ENCODE assay signal across 33 cellular contexts in the genomic region with DNA sequence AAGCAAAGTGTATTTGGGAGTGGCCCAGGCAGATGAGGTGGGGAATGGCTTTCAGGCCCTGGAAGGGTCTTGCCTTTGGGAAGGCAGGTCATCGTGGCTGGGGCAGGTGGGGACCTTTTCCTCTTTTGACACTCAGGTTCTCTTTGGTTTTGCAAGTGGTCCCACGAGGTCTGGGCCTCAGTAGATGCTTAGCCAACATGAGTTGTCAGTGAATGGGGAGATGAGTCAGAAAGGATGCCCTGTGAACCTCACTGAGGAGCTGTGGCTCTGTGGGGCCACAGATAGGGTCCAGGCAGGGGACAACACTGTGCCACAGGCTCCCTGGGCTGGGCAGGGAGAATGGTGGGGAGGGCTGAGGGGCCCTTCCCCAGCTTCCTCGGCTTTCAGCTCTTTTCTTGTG. TPM values are rescaled to one million over a fixed set of nuclear protein-coding genes. Genes with fewer than 3 reads are reported as not detected.
DNase-seq lines count a peak whose midpoint lies in the region; ATAC-seq and TF ChIP-seq lines count a peak whose summit lies in the region.
"Had no signal": no experiment of that assay in that cellular context is flagged by ENCODE, and none has a peak within 500 bp of the region (broad histone marks: within the 10 kb centered on the region; RNA-seq: fewer than 3 reads in every experiment).

No MANE protein-coding gene starts in this region.

- H3K9me3 ChIP-seq in esophagus (ENCODE audit: control insufficient read depth in 2 of 2, insufficient read depth in 1 of 2, low read depth in 1 of 2, low read length in 1 of 2), result no peaks in the 10 kb centered on the region
- no peaks in the 10 kb centered on the region for H3K9me3 ChIP-seq in CD4-positive, alpha-beta T cell (ENCODE audit: control insufficient read depth, low read length)
- no peaks in the 10 kb centered on the region for H3K9me3 ChIP-seq in naive thymus-derived CD4-positive, alpha-beta T cell (ENCODE audit: control insufficient read depth in 2 of 3, low read length in 3 of 3)
- H3K9me3 ChIP-seq: Caco-2, heart left ventricle had no signal

- no peak overlapping the region for H3K27ac Mint-ChIP-seq in activated naive CD8-positive, alpha-beta T cell treated with anti-CD3 and anti-CD28 coated beads, Interleukin-2, amount 50 U/mL, for 24 hours
- no peak overlapping the region for H3K27ac Mint-ChIP-seq in activated naive CD8-positive, alpha-beta T cell treated with anti-CD3 and anti-CD28 coated beads for 36 hours
- peak overlapping the region in 2 of 3 experiments; percentile 48 to 96 for H3K27ac Mint-ChIP-seq in nephron
- no peak overlapping the region for H3K27ac Mint-ChIP-seq in CD4-positive, alpha-beta T cell
- H3K27ac Mint-ChIP-seq in naive thymus-derived CD4-positive, alpha-beta T cell, result no peak overlapping the region
- H3K27ac Mint-ChIP-seq: activated CD4-positive, alpha-beta memory T cell treated with anti-CD3 and anti-CD28 coated beads for 36 hours; natural killer cell; T-helper 1 cell treated with Interleukin-12 subunit alpha and Interleukin-12 subunit beta and Interleukin-4 antibody, amounts not matched to agents 30 μg/mL and 1 μg/mL, for 36 hours had no signal

- POLR2A ChIA-PET in CD4-positive, alpha-beta T cell (lab: Charles Lee), result no interaction called here
- POLR2A ChIA-PET in naive thymus-derived CD4-positive, alpha-beta T cell (lab: Charles Lee), result no interaction called here

- H3K4me3 ChIP-seq in esophagus (ENCODE audit: low read depth in 1 of 2, low read length in 2 of 2) (no peak overlapping the region), urinary bladder (ENCODE audit: low read depth, low read length) (no peak overlapping the region)
- H3K4me3 ChIP-seq in naive thymus-derived CD4-positive, alpha-beta T cell (ENCODE audit: low read length), result no peak overlapping the region
- H3K4me3 ChIP-seq: heart left ventricle had no signal

- no peak for DNase-seq in activated naive CD8-positive, alpha-beta T cell treated with anti-CD3 and anti-CD28 coated beads, Interleukin-2, amount 50 U/mL, for 24 hours
- DNase-seq in activated naive CD8-positive, alpha-beta T cell treated with anti-CD3 and anti-CD28 coated beads for 36 hours, result no peak
- DNase-seq in CD4-positive, alpha-beta T cell, result no peak
- no peak for DNase-seq in naive thymus-derived CD4-positive, alpha-beta T cell
- DNase-seq: activated CD4-positive, alpha-beta memory T cell treated with anti-CD3 and anti-CD28 coated beads for 36 hours; activated CD4-positive, alpha-beta T cell treated with anti-CD3 and anti-CD28 coated beads for 1 hour; activated CD8-positive, alpha-beta memory T cell treated with anti-CD3 and anti-CD28 coated beads, Interleukin-2, amount 50 U/mL, for 4 hours; activated naive CD4-positive, alpha-beta T cell; C1 segment of cervical spinal cord; Caco-2; heart left ventricle; islet precursor cell; midbrain; MM.1S; natural killer cell; NCI-H1417; NCI-H2081; NCI-H526 treated with DMSO at 0.1 percent for 48 hours; Right ventricle myocardium superior; stimulated activated CD4-positive, alpha-beta T cell treated with anti-CD3 and anti-CD28 coated beads, Interleukin-15, amount 100 ng/mL, for 24 hours; stimulated activated CD4-positive, alpha-beta T cell treated with anti-CD3 and anti-CD28 coated beads, Interleukin-4, amount 100 ng/mL, for 4 hours; substantia nigra had no signal

- H3K36me3 ChIP-seq in esophagus (ENCODE audit: control insufficient read depth in 2 of 2, insufficient read depth in 2 of 2, low read length in 1 of 2), result peaks cover 0 to 5% of the 10 kb centered on the region in 2 donors
- H3K36me3 ChIP-seq in urinary bladder (ENCODE audit: insufficient read depth), result no peaks in the 10 kb centered on the region
- no peaks in the 10 kb centered on the region for H3K36me3 ChIP-seq in naive thymus-derived CD4-positive, alpha-beta T cell (ENCODE audit: control insufficient read depth in 2 of 3, insufficient read depth in 3 of 3, low read length in 3 of 3)
- H3K36me3 ChIP-seq: heart left ventricle had no signal

- no peaks in the 10 kb centered on the region for H3K36me3 Mint-ChIP-seq in activated naive CD8-positive, alpha-beta T cell treated with anti-CD3 and anti-CD28 coated beads, Interleukin-2, amount 50 U/mL, for 24 hours (ENCODE audit: low read depth)
- H3K36me3 Mint-ChIP-seq in activated naive CD8-positive, alpha-beta T cell treated with anti-CD3 and anti-CD28 coated beads for 36 hours, result no peaks in the 10 kb centered on the region
- no peaks in the 10 kb centered on the region for H3K36me3 Mint-ChIP-seq in nephron (ENCODE audit: low read depth)
- H3K36me3 Mint-ChIP-seq in CD4-positive, alpha-beta T cell (ENCODE audit: low read depth), result no peaks in the 10 kb centered on the region
- H3K36me3 Mint-ChIP-seq in naive thymus-derived CD4-positive, alpha-beta T cell, result no peaks in the 10 kb centered on the region
- H3K36me3 Mint-ChIP-seq: activated CD4-positive, alpha-beta memory T cell treated with anti-CD3 and anti-CD28 coated beads for 36 hours; brain; natural killer cell had no signal

- H3K27ac ChIP-seq in esophagus (ENCODE audit: low read depth in 2 of 2, low read length in 1 of 2), result peak overlapping the region; percentile 57 to 95
- peak overlapping the region; percentile 32 for H3K27ac ChIP-seq in urinary bladder (ENCODE audit: low read depth)
- no peak overlapping the region for H3K27ac ChIP-seq in CD4-positive, alpha-beta T cell (ENCODE audit: low read depth, low read length)
- H3K27ac ChIP-seq in naive thymus-derived CD4-positive, alpha-beta T cell (ENCODE audit: low read depth, low read length), result no peak overlapping the region
- H3K27ac ChIP-seq: 22Rv1, HL-60, KMS-11 had no signal

- TF ChIP-seq CTCF in nephron (IDR thresholded peaks at IDR 0.05; ENCODE audit: unreplicated experiment in 3 of 3), result no peak
- no peak for TF ChIP-seq CTCF in CD4-positive, alpha-beta T cell (IDR thresholded peaks at IDR 0.05)

- H3K4me1 ChIP-seq in esophagus (ENCODE audit: control insufficient read depth in 2 of 2, insufficient read depth in 2 of 2, low read length in 1 of 2) (peaks cover 11 to 40% of the 10 kb centered on the region in 2 donors), urinary bladder (ENCODE audit: insufficient read depth) (no peaks in the 10 kb centered on the region)
- H3K4me1 ChIP-seq in naive thymus-derived CD4-positive, alpha-beta T cell (ENCODE audit: control insufficient read depth in 2 of 2, insufficient read depth in 2 of 2, low read length in 2 of 2), result no peaks in the 10 kb centered on the region

- no peaks in the 10 kb centered on the region for H3K9me3 Mint-ChIP-seq in activated naive CD8-positive, alpha-beta T cell treated with anti-CD3 and anti-CD28 coated beads, Interleukin-2, amount 50 U/mL, for 24 hours
- no peaks in the 10 kb centered on the region for H3K9me3 Mint-ChIP-seq in activated naive CD8-positive, alpha-beta T cell treated with anti-CD3 and anti-CD28 coated beads for 36 hours
- no peaks in the 10 kb centered on the region for H3K9me3 Mint-ChIP-seq in nephron
- H3K9me3 Mint-ChIP-seq in CD4-positive, alpha-beta T cell, result no peaks in the 10 kb centered on the region
- peaks cover 0 to 2% (median 0%) of the 10 kb centered on the region in 11 donors for H3K9me3 Mint-ChIP-seq in naive thymus-derived CD4-positive, alpha-beta T cell
- H3K9me3 Mint-ChIP-seq: activated CD4-positive, alpha-beta memory T cell treated with anti-CD3 and anti-CD28 coated beads for 36 hours; brain; natural killer cell; T-helper 1 cell treated with Interleukin-12 subunit alpha and Interleukin-12 subunit beta and Interleukin-4 antibody, amounts not matched to agents 30 μg/mL and 1 μg/mL, for 36 hours had no signal

- no peak overlapping the region for H3K4me3 Mint-ChIP-seq in activated naive CD8-positive, alpha-beta T cell treated with anti-CD3 and anti-CD28 coated beads, Interleukin-2, amount 50 U/mL, for 24 hours
- no peak overlapping the region for H3K4me3 Mint-ChIP-seq in activated naive CD8-positive, alpha-beta T cell treated with anti-CD3 and anti-CD28 coated beads for 36 hours
- H3K4me3 Mint-ChIP-seq in nephron, result no peak overlapping the region
- H3K4me3 Mint-ChIP-seq in CD4-positive, alpha-beta T cell, result no peak overlapping the region
- no peak overlapping the region for H3K4me3 Mint-ChIP-seq in naive thymus-derived CD4-positive, alpha-beta T cell
- H3K4me3 Mint-ChIP-seq: activated CD4-positive, alpha-beta memory T cell treated with anti-CD3 and anti-CD28 coated beads for 36 hours; brain; natural killer cell; T-helper 1 cell treated with Interleukin-12 subunit alpha and Interleukin-12 subunit beta and Interleukin-4 antibody, amounts not matched to agents 30 μg/mL and 1 μg/mL, for 36 hours had no signal

- intact Hi-C loops in CD4-positive, alpha-beta T cell (cut with DNase I, micrococcal nuclease), result no loop called here
- intact Hi-C loops in naive thymus-derived CD4-positive, alpha-beta T cell (cut with micrococcal nuclease), result no loop called here

- ATAC-seq in activated naive CD8-positive, alpha-beta T cell treated with anti-CD3 and anti-CD28 coated beads, Interleukin-2, amount 50 U/mL, for 24 hours, result peak; percentile 44
- ATAC-seq in CD4-positive, alpha-beta T cell (ENCODE audit: poor library complexity), result no peak
- no peak for ATAC-seq in naive thymus-derived CD4-positive, alpha-beta T cell
- ATAC-seq in GM19463 (IDR thresholded peaks at IDR 0.05; ENCODE audit: unreplicated experiment), result no peak
- ATAC-seq: heart left ventricle, natural killer cell, Panc1, SK-N-SH treated with all-trans-retinoic acid at 6 μM for 48 hours had no signal

- no peaks in the 10 kb centered on the region for H3K27me3 ChIP-seq in esophagus (ENCODE audit: control insufficient read depth in 1 of 2, insufficient read depth in 2 of 2, low read length in 2 of 2)
- no peaks in the 10 kb centered on the region for H3K27me3 ChIP-seq in CD4-positive, alpha-beta T cell (ENCODE audit: control insufficient read depth, insufficient read depth, low read length)
- H3K27me3 ChIP-seq in naive thymus-derived CD4-positive, alpha-beta T cell (ENCODE audit: control insufficient read depth in 2 of 2, insufficient read depth in 2 of 2, low read length in 2 of 2), result no peaks in the 10 kb centered on the region
- H3K27me3 ChIP-seq: heart left ventricle had no signal

- 70 to 74% methylated on average over 3 of the region's 3 CpGs for WGBS in esophagus, 2 donors
- WGBS in urinary bladder, result 71% methylated on average over 3 of the region's 3 CpGs

- peaks cover 3% of the 10 kb centered on the region for H3K27me3 Mint-ChIP-seq in activated naive CD8-positive, alpha-beta T cell treated with anti-CD3 and anti-CD28 coated beads, Interleukin-2, amount 50 U/mL, for 24 hours
- peaks cover 6% of the 10 kb centered on the region for H3K27me3 Mint-ChIP-seq in activated naive CD8-positive, alpha-beta T cell treated with anti-CD3 and anti-CD28 coated beads for 36 hours
- no peaks in the 10 kb centered on the region for H3K27me3 Mint-ChIP-seq in nephron (ENCODE audit: low read depth)
- H3K27me3 Mint-ChIP-seq in CD4-positive, alpha-beta T cell, result peaks cover 13% of the 10 kb centered on the region
- H3K27me3 Mint-ChIP-seq in naive thymus-derived CD4-positive, alpha-beta T cell, result peaks cover 0 to 14% (median 0%) of the 10 kb centered on the region in 5 donors
- H3K27me3 Mint-ChIP-seq: brain had no signal

- CTCF ChIA-PET in CD4-positive, alpha-beta T cell (lab: Charles Lee), result no interaction called here
- CTCF ChIA-PET in naive thymus-derived CD4-positive, alpha-beta T cell (lab: Charles Lee), result no interaction called here

- no peaks in the 10 kb centered on the region for H3K4me1 Mint-ChIP-seq in activated naive CD8-positive, alpha-beta T cell treated with anti-CD3 and anti-CD28 coated beads, Interleukin-2, amount 50 U/mL, for 24 hours
- no peaks in the 10 kb centered on the region for H3K4me1 Mint-ChIP-seq in activated naive CD8-positive, alpha-beta T cell treated with anti-CD3 and anti-CD28 coated beads for 36 hours
- peaks cover 24% of the 10 kb centered on the region for H3K4me1 Mint-ChIP-seq in nephron
- H3K4me1 Mint-ChIP-seq in CD4-positive, alpha-beta T cell (ENCODE audit: low read depth), result no peaks in the 10 kb centered on the region
- no peaks in the 10 kb centered on the region for H3K4me1 Mint-ChIP-seq in naive thymus-derived CD4-positive, alpha-beta T cell
- H3K4me1 Mint-ChIP-seq: natural killer cell had no signal

RNA-seq across cellular contexts. Expression of a gene that starts 19.0 kb away (rescaled TPM):
- not detected for total RNA-seq in activated naive CD8-positive, alpha-beta T cell treated with anti-CD3 and anti-CD28 coated beads for 36 hours
- polyA plus RNA-seq in esophagus, result 10 to 100 TPM; 39.1 to 64.4 TPM
- total RNA-seq in urinary bladder, result 26.5 TPM
- polyA plus RNA-seq in urinary bladder, result 41.4 TPM
- total RNA-seq in CD4-positive, alpha-beta T cell, result under 1 TPM; 0.11 to 0.22 TPM
- total RNA-seq in naive thymus-derived CD4-positive, alpha-beta T cell, result 10 to 100 TPM in 1 of 5 experiments, under 1 TPM in 3, not detected in 1; 0.59 to 19.7 (median 0.84) TPM
- polyA plus RNA-seq in naive thymus-derived CD4-positive, alpha-beta T cell, result not detected
- total RNA-seq: activated CD4-positive, alpha-beta memory T cell treated with anti-CD3 and anti-CD28 coated beads for 36 hours had no signal

Comparison
In these comparisons a context has a peak if more than half of its experiments do, and no peak if none do; other contexts are left out.
1. H3K27ac Mint-ChIP-seq: peak in nephron (2 of 3); none in activated naive CD8-positive, alpha-beta T cell treated with anti-CD3 and anti-CD28 coated beads, Interleukin-2, amount 50 U/mL, for 24 hours (single experiment), activated naive CD8-positive, alpha-beta T cell treated with anti-CD3 and anti-CD28 coated beads for 36 hours (single experiment), CD4-positive, alpha-beta T cell (single experiment) and naive thymus-derived CD4-positive, alpha-beta T cell (0 of 9).
2. H3K27ac ChIP-seq: peak in esophagus (2 of 2) and urinary bladder (single experiment); none in CD4-positive, alpha-beta T cell (single experiment) and naive thymus-derived CD4-positive, alpha-beta T cell (single experiment).